12 cellular contexts compared by ENCODE assay signal in genomic region chr2:238024986-238025385, GRCh38. TPM values are rescaled to one million over a fixed set of nuclear protein-coding genes. Genes with fewer than 3 reads are reported as not detected.
DNase-seq lines count a peak whose midpoint lies in the region; ATAC-seq and TF ChIP-seq lines count a peak whose summit lies in the region.
"Had no signal": no experiment of that assay in that cellular context is flagged by ENCODE, and none has a peak within 500 bp of the region (broad histone marks: within the 10 kb centered on the region; RNA-seq: fewer than 3 reads in every experiment).

No MANE protein-coding gene starts in this region.

- no peaks in the 10 kb centered on the region for H3K9me3 Mint-ChIP-seq in activated CD4-positive, alpha-beta memory T cell treated with anti-CD3 and anti-CD28 coated beads for 36 hours
- H3K9me3 Mint-ChIP-seq: stimulated activated naive B cell treated with anti-CD40 and anti-IgM and Interleukin-4, amounts not matched to agents 10 μg/mL and 1 μg/mL and 100 μg/mL, for 72 hours had no signal

- intact Hi-C loops in activated CD4-positive, alpha-beta memory T cell treated with anti-CD3 and anti-CD28 coated beads for 36 hours (cut with micrococcal nuclease): loop anchor here (2.0 kb wide), 1 partner anchor 56 kb away; no protein-coding TSS in a partner anchor

- POLR2A ChIA-PET in activated CD4-positive, alpha-beta memory T cell treated with anti-CD3 and anti-CD28 coated beads for 36 hours (lab: Charles Lee): no interaction called here

- DNase-seq in HT1080 (ENCODE audit: low read depth) (peak; percentile 81), fibroblast of mammary gland (ENCODE audit: low read depth) (peak; percentile 84), NCI-H510A (lab: John Stamatoyannopoulos, UW) (no peak), DMS79 treated with DMSO at 0.1 percent for 48 hours (lab: John Stamatoyannopoulos, UW) (no peak), NCI-H2227 (lab: John Stamatoyannopoulos, UW; ENCODE audit: unreplicated experiment) (no peak)
- DNase-seq in activated CD4-positive, alpha-beta memory T cell treated with anti-CD3 and anti-CD28 coated beads for 36 hours: peak; percentile 72
- peak; percentile 13 to 24 for DNase-seq in stimulated activated CD4-positive, alpha-beta T cell treated with anti-CD3 and anti-CD28 coated beads, Interleukin-4, amount 100 ng/mL, for 48 hours (ENCODE audit: low read depth in 2 of 2)
- DNase-seq: DMS 273 treated with DMSO at 0.1 percent for 48 hours; left colon; stimulated activated naive B cell treated with anti-CD40 and anti-IgM and Interleukin-4, amounts not matched to agents 10 μg/mL and 1 μg/mL and 100 μg/mL, for 72 hours had no signal

- ATAC-seq in GM21526 (IDR thresholded peaks at IDR 0.05; ENCODE audit: low FRiP score, unreplicated experiment): no peak
- ATAC-seq: left colon; stimulated activated naive B cell treated with anti-CD40 and anti-IgM and Interleukin-4, amounts not matched to agents 10 μg/mL and 1 μg/mL and 100 μg/mL, for 72 hours had no signal

- H3K4me3 ChIP-seq in fibroblast of mammary gland (ENCODE audit: control insufficient read depth, low read depth, low read length): no peak overlapping the region
- H3K4me3 ChIP-seq: SJSA1 had no signal

- H3K4me3 Mint-ChIP-seq in activated CD4-positive, alpha-beta memory T cell treated with anti-CD3 and anti-CD28 coated beads for 36 hours: no peak overlapping the region
- H3K4me3 Mint-ChIP-seq: stimulated activated naive B cell treated with anti-CD40 and anti-IgM and Interleukin-4, amounts not matched to agents 10 μg/mL and 1 μg/mL and 100 μg/mL, for 72 hours had no signal

- H3K36me3 Mint-ChIP-seq in activated CD4-positive, alpha-beta memory T cell treated with anti-CD3 and anti-CD28 coated beads for 36 hours: peaks cover 11% of the 10 kb centered on the region

- peaks cover 11% of the 10 kb centered on the region for H3K4me1 Mint-ChIP-seq in activated CD4-positive, alpha-beta memory T cell treated with anti-CD3 and anti-CD28 coated beads for 36 hours (ENCODE audit: low read depth)

- no peak for TF ChIP-seq CTCF in fibroblast of mammary gland (conservative IDR thresholded peaks at IDR 0.05; ENCODE audit: control insufficient read depth, insufficient read depth, low read depth, low read length)

- CTCF ChIA-PET in activated CD4-positive, alpha-beta memory T cell treated with anti-CD3 and anti-CD28 coated beads for 36 hours (lab: Charles Lee): interaction anchor here (0.9 kb wide), 1 partner anchor 101 kb away, joined by 3 read pairs; no protein-coding TSS in a partner anchor

- no peaks in the 10 kb centered on the region for H3K27me3 Mint-ChIP-seq in activated CD4-positive, alpha-beta memory T cell treated with anti-CD3 and anti-CD28 coated beads for 36 hours
- H3K27me3 Mint-ChIP-seq: stimulated activated naive B cell treated with anti-CD40 and anti-IgM and Interleukin-4, amounts not matched to agents 10 μg/mL and 1 μg/mL and 100 μg/mL, for 72 hours had no signal

- H3K27ac Mint-ChIP-seq in activated CD4-positive, alpha-beta memory T cell treated with anti-CD3 and anti-CD28 coated beads for 36 hours: peak overlapping the region; percentile 5
- H3K27ac Mint-ChIP-seq: stimulated activated naive B cell treated with anti-CD40 and anti-IgM and Interleukin-4, amounts not matched to agents 10 μg/mL and 1 μg/mL and 100 μg/mL, for 72 hours had no signal

RNA-seq across cellular contexts. Expression of gene SCLY, which starts 35.8 kb away (rescaled TPM):
- total RNA-seq in HT1080 (2014; rRNA removed; shearing (Covaris generic)): 49.4 and 51.2 TPM in 2 replicates
- 24.1 and 30.7 TPM in 2 replicates for polyA plus RNA-seq in HT1080 (2015; cell fraction: cytosol; rRNA removed)
- polyA plus RNA-seq in HT1080 (2015; cell fraction: nucleus; rRNA removed): 32.1 and 33.5 TPM in 2 replicates
- 10 to 100 TPM; 47.9 to 51.8 TPM for total RNA-seq in activated CD4-positive, alpha-beta memory T cell treated with anti-CD3 and anti-CD28 coated beads for 36 hours

RNA-seq across cellular contexts. Expression of gene UBE2F, which starts 58.2 kb away (rescaled TPM):
- total RNA-seq in HT1080 (2014; rRNA removed; shearing (Covaris generic)): 71.4 and 77.4 TPM in 2 replicates
- polyA plus RNA-seq in HT1080 (2015; cell fraction: cytosol; rRNA removed): 70.9 and 99.7 TPM in 2 replicates
- 27.2 and 30.1 TPM in 2 replicates for polyA plus RNA-seq in HT1080 (2015; cell fraction: nucleus; rRNA removed)
- total RNA-seq in activated CD4-positive, alpha-beta memory T cell treated with anti-CD3 and anti-CD28 coated beads for 36 hours: 10 to 100 TPM; 50.7 to 52.9 TPM

Comparison
In these comparisons a context has a peak if more than half of its experiments do, and no peak if none do; other contexts are left out.
1. DNase-seq: peak in HT1080 (single experiment), activated CD4-positive, alpha-beta memory T cell treated with anti-CD3 and anti-CD28 coated beads for 36 hours (single experiment), fibroblast of mammary gland (single experiment) and stimulated activated CD4-positive, alpha-beta T cell treated with anti-CD3 and anti-CD28 coated beads, Interleukin-4, amount 100 ng/mL, for 48 hours (2 of 2); none in NCI-H510A (single experiment), DMS79 treated with DMSO at 0.1 percent for 48 hours (single experiment) and NCI-H2227 (single experiment).